In the genomic region with DNA sequence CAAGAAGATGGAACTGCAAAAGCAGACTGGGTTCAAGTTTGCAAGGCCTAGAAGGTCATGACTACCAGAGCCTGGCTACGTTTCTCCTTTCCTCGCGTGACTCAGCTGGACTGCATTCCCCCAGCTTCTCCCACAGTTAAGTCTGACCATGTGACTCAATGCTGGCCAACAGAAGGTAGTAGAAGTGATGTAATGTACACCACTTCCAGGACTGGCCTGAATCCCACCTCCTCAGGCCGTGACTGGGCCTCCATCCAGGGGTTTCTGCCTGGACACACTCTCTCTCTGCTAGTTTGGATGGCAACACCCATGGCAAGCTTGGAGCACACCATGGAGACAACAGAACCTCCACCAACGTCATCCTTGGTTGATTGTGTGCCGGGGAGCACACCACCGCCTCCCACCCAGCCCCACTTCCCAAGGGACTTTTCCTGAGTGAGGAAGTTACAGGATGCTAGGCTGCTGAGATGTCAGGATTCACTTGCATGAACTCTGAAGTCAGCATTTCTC, we compare ENCODE assay signal across 11 cellular contexts.
DNase-seq lines count a peak whose midpoint lies in the region; ATAC-seq and TF ChIP-seq lines count a peak whose summit lies in the region.
"Had no signal": no experiment of that assay in that cellular context is flagged by ENCODE, and none has a peak within 500 bp of the region (broad histone marks: within the 10 kb centered on the region; RNA-seq: fewer than 3 reads in every experiment).

No MANE protein-coding gene starts in this region.

- DNase-seq in MCF 10A (ENCODE audit: unreplicated experiment) = peak; percentile 31
- DNase-seq in mammary epithelial cell = no peak
- DNase-seq in fibroblast of the conjunctiva (ENCODE audit: low read depth) = peak; percentile 83
- peak; percentile 57 for DNase-seq in non-pigmented ciliary epithelial cell (ENCODE audit: low read depth)
- DNase-seq in aorta = peak; percentile 84 to 90
- DNase-seq in effector CD8-positive, alpha-beta T cell (lab: John Stamatoyannopoulos, UW) = no peak
- DNase-seq in T-cell = no peak
- DNase-seq in NCI-H524 (lab: John Stamatoyannopoulos, UW) = no peak
- DNase-seq: activated CD8-positive, alpha-beta memory T cell treated with anti-CD3 and anti-CD28 coated beads for 24 hours; cerebellar nuclear complex; NCI-H510A treated with DMSO at 0.1 percent for 48 hours had no signal

- no peak for TF ChIP-seq CTCF in MCF 10A (IDR thresholded peaks at IDR 0.05; ENCODE audit: unreplicated experiment)
- TF ChIP-seq CTCF in mammary epithelial cell (conservative IDR thresholded peaks at IDR 0.05 in 1 of 2, IDR thresholded peaks at IDR 0.05 in 1 of 2; ENCODE audit: extremely low read depth in 1 of 2, insufficient read depth in 1 of 2, low read depth in 1 of 2, low read length in 2 of 2) = no peak

- H3K36me3 Mint-ChIP-seq in MCF 10A (ENCODE audit: insufficient read depth, unreplicated experiment) (no peaks in the 10 kb centered on the region), T-cell (no peaks in the 10 kb centered on the region)

- intact Hi-C loops in MCF 10A (cut with micrococcal nuclease) = no loop called here
- intact Hi-C loops in mammary epithelial cell (cut with micrococcal nuclease) = no loop called here
- intact Hi-C loops in aorta (cut with DNase I) = loop anchor here in 1 of 2 donors (10.0 kb wide), 1 partner anchor 49 kb away; no protein-coding TSS in a partner anchor

- H3K4me1 Mint-ChIP-seq in MCF 10A (ENCODE audit: insufficient read depth, unreplicated experiment) (peaks cover 8% of the 10 kb centered on the region), T-cell (no peaks in the 10 kb centered on the region)

- no peaks in the 10 kb centered on the region for H3K9me3 Mint-ChIP-seq in MCF 10A (ENCODE audit: unreplicated experiment)
- no peaks in the 10 kb centered on the region for H3K9me3 Mint-ChIP-seq in T-cell

- H3K9me3 ChIP-seq in mammary epithelial cell (replicated peaks; ENCODE audit: insufficient read depth, low read length) (no peaks in the 10 kb centered on the region), aorta (ENCODE audit: control insufficient read depth, low read length) (no peaks in the 10 kb centered on the region)

- H2AFZ ChIP-seq in mammary epithelial cell (ENCODE audit: low read depth, low read length) = no peak overlapping the region

- H3K27ac ChIP-seq in mammary epithelial cell (ENCODE audit: insufficient read depth, low read depth, low read length) = no peak overlapping the region
- H3K27ac ChIP-seq in aorta (ENCODE audit: low read depth in 1 of 2, low read length in 2 of 2) = peak overlapping the region in 1 of 2 donors; percentile 41

- in situ Hi-C loops in mammary epithelial cell (cut with MboI; ENCODE audit: low sequenced_read_pairs in 2 of 2) = no loop called here

- no peak overlapping the region for H3K4me2 ChIP-seq in mammary epithelial cell (ENCODE audit: insufficient read depth, low read depth, low read length)

- ATAC-seq in aorta (ENCODE audit: low FRiP score) (peak; percentile 87), T-cell (replicated peaks in 1 of 4) (no peak)

- H3K4me1 ChIP-seq in mammary epithelial cell (ENCODE audit: insufficient read depth, low read length) = no peaks in the 10 kb centered on the region
- H3K4me1 ChIP-seq in aorta (ENCODE audit: control insufficient read depth in 1 of 2, insufficient read depth in 2 of 2, low read length in 2 of 2) = no peaks in the 10 kb centered on the region

- BruUV-seq in MCF 10A (replicated peaks; lab: Mats Ljungman, UMichigan) = no TSS peak
- BruUV-seq in mammary epithelial cell (replicated peaks; lab: Mats Ljungman, UMichigan) = no TSS peak

- H3K79me2 ChIP-seq in mammary epithelial cell (ENCODE audit: insufficient read depth, low read length) = no peaks in the 10 kb centered on the region

- H3K36me3 ChIP-seq in mammary epithelial cell (ENCODE audit: insufficient read depth, low read length) = no peaks in the 10 kb centered on the region
- H3K36me3 ChIP-seq in aorta (ENCODE audit: control insufficient read depth in 1 of 2, insufficient read depth in 2 of 2, low read length in 1 of 2) = no peaks in the 10 kb centered on the region

- H3K9ac ChIP-seq in mammary epithelial cell (ENCODE audit: insufficient read depth, low read length) = no peak overlapping the region

- H3K27me3 ChIP-seq in mammary epithelial cell (ENCODE audit: insufficient read depth, low read length) = no peaks in the 10 kb centered on the region
- no peaks in the 10 kb centered on the region for H3K27me3 ChIP-seq in aorta (ENCODE audit: control insufficient read depth in 1 of 2, insufficient read depth in 2 of 2, low read length in 1 of 2)

- CTCF ChIA-PET in MCF 10A (lab: Yijun Ruan, JAX) (no interaction called here), mammary epithelial cell (lab: Charles Lee; ENCODE audit: low non-redundant PET) (interaction anchor here (0.7 kb wide), 1 partner anchor 634 kb away, joined by 3 read pairs; no protein-coding TSS in a partner anchor), T-cell (lab: Charles Lee) (no interaction called here)

- no peak overlapping the region for H3K27ac Mint-ChIP-seq in MCF 10A (ENCODE audit: low read depth, unreplicated experiment)
- H3K27ac Mint-ChIP-seq in T-cell = no peak overlapping the region

- H3K4me3 Mint-ChIP-seq in MCF 10A (ENCODE audit: unreplicated experiment) (no peak overlapping the region), T-cell (no peak overlapping the region)

- no peaks in the 10 kb centered on the region for H4K20me1 ChIP-seq in mammary epithelial cell (ENCODE audit: insufficient read depth, low read length)

- H3K27me3 Mint-ChIP-seq in MCF 10A (ENCODE audit: insufficient read depth, unreplicated experiment) = no peaks in the 10 kb centered on the region
- peaks cover 6 to 13% of the 10 kb centered on the region in 2 donors for H3K27me3 Mint-ChIP-seq in T-cell

- dilution Hi-C loops in mammary epithelial cell (cut with HindIII; ENCODE audit: low sequenced_read_pairs) = no loop called here

- H3K4me3 ChIP-seq in mammary epithelial cell (replicated peaks in 1 of 3; ENCODE audit: insufficient read depth in 1 of 3, low read depth in 2 of 3, low read length in 3 of 3) = no peak overlapping the region
- H3K4me3 ChIP-seq in aorta (ENCODE audit: low read length in 2 of 2) = no peak overlapping the region

- 34% methylated on average over 7 of the region's 7 CpGs for WGBS in mammary epithelial cell (ENCODE audit: low coverage, missing lambda C conversion rate)
- 5 to 8% methylated on average over 7 of the region's 7 CpGs for WGBS in aorta, 2 donors

- POLR2A ChIA-PET in MCF 10A (lab: Yijun Ruan, JAX) = no interaction called here
- POLR2A ChIA-PET in T-cell (lab: Charles Lee) = no interaction called here

Comparison
In these comparisons a context has a peak if more than half of its experiments do, and no peak if none do; other contexts are left out.
1. DNase-seq: peak in MCF 10A (single experiment), fibroblast of the conjunctiva (single experiment), non-pigmented ciliary epithelial cell (single experiment) and aorta (2 of 2); none in mammary epithelial cell (single experiment), effector CD8-positive, alpha-beta T cell (single experiment), T-cell (0 of 34) and NCI-H524 (0 of 2).